19 cellular contexts compared by ENCODE assay signal in the genomic region with DNA sequence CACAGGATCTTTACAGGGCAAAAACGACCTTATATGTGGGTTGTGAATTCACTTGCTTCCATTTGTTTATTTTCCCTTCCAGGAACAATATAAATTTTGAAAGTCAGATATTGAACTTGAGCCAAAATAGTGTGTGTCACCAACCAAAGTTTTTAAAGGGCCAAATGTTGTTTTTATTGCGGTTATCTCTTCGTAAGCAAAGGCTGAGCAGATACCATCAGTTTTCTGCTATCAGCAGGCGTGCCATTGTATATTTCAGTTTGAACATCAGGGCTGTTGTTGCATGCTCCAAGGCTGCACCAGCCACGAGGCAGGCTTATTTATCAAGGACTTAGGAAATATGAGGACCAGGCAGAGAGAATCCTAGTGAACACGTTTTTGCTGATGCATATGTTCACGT.
DNase-seq lines count a peak whose midpoint lies in the region; ATAC-seq and TF ChIP-seq lines count a peak whose summit lies in the region.
"Had no signal": no experiment of that assay in that cellular context is flagged by ENCODE, and none has a peak within 500 bp of the region (broad histone marks: within the 10 kb centered on the region; RNA-seq: fewer than 3 reads in every experiment).

No MANE protein-coding gene starts in this region.

- H3K4me3 ChIP-seq in SK-N-SH (ENCODE audit: low read depth in 2 of 2, low read length in 1 of 2) (no peak overlapping the region), mesodermal cell (ENCODE audit: extremely low read depth, insufficient read depth, low read length, poor library complexity, severe bottlenecking) (no peak overlapping the region), upper lobe of left lung (no peak overlapping the region), MM.1S (ENCODE audit: low read length) (no peak overlapping the region)
- H3K4me3 ChIP-seq: cardiac muscle cell had no signal

- TF ChIP-seq CTCF in SK-N-SH (IDR thresholded peaks at IDR 0.05) (no peak), upper lobe of left lung (IDR thresholded peaks at IDR 0.05) (no peak), MM.1S (IDR thresholded peaks at IDR 0.05; ENCODE audit: low read length) (no peak)

- DNase-seq in DMS 273 treated with DMSO at 0.1 percent for 48 hours (lab: John Stamatoyannopoulos, UW) = peak; percentile 46
- peak in 46 of 76 experiments; percentile 2 to 77 (median 37) for DNase-seq in HUDEP-2 (lab: John Stamatoyannopoulos, UW; ENCODE audit: unreplicated experiment in 76 of 76)
- DNase-seq in SK-N-SH = peak; percentile 60
- no peak for DNase-seq in DMS114 treated with DMSO at 0.1 percent for 48 hours (lab: John Stamatoyannopoulos, UW; ENCODE audit: unreplicated experiment)
- no peak for DNase-seq in upper lobe of left lung
- DNase-seq in MM.1S = no peak
- DNase-seq: activated CD8-positive, alpha-beta T cell treated with anti-CD3 and anti-CD28 coated beads, Interleukin-2, amount 10 ng/mL, durations not matched to agents 7 days and 5 days; activated gamma-delta T cell treated with Interleukin-2 at 50 U/mL for 16 hours; AML-193; CD8-positive, alpha-beta memory T cell; cortex of kidney; EL; left cardiac atrium; naive thymus-derived CD4-positive, alpha-beta T cell; NCI-H1930; stimulated activated CD4-positive, alpha-beta T cell treated with anti-CD3 and anti-CD28 coated beads, Interleukin-4, amount 100 ng/mL, for 24 hours; stimulated activated naive CD8-positive, alpha-beta T cell treated with anti-CD3 and anti-CD28 coated beads, Interleukin-15, Interleukin-2, amounts not matched to agents 100 U/mL and 50 U/mL, for 24 hours had no signal

- TF ChIP-seq POLR2A in upper lobe of left lung (IDR thresholded peaks at IDR 0.05) = no peak

- H3K9me3 ChIP-seq in SK-N-SH = peaks cover 10% of the 10 kb centered on the region; the same call in 1 of the 2 replicates
- peaks cover 4% of the 10 kb centered on the region for H3K9me3 ChIP-seq in mesodermal cell (ENCODE audit: control insufficient read depth, low read length)
- no peaks in the 10 kb centered on the region for H3K9me3 ChIP-seq in upper lobe of left lung
- H3K9me3 ChIP-seq in MM.1S (replicated peaks; ENCODE audit: insufficient read depth, low read length) = no peaks in the 10 kb centered on the region

- no peak overlapping the region for H2AFZ ChIP-seq in SK-N-SH (ENCODE audit: low read depth)
- H2AFZ ChIP-seq in MM.1S (ENCODE audit: low read length) = no peak overlapping the region

- H3K4me2 ChIP-seq in SK-N-SH (no peak overlapping the region), MM.1S (ENCODE audit: low read depth, low read length) (no peak overlapping the region)

- H3K9ac ChIP-seq in SK-N-SH (no peak overlapping the region), MM.1S (ENCODE audit: low read length) (no peak overlapping the region)

- 0 out of 2 replicates have a peak, but pooled peaks have one; percentile 22 for TF ChIP-seq RAD21 in SK-N-SH (IDR thresholded peaks at IDR 0.05; ENCODE audit: low read length)

- TF ChIP-seq EP300 in SK-N-SH (IDR thresholded peaks at IDR 0.05; ENCODE audit: borderline replicate concordance in 1 of 2, low read depth in 1 of 2, low read length in 1 of 2) (peak in 1 of 2 experiments; percentile 58; a peak in 1 of 4 replicates), upper lobe of left lung (IDR thresholded peaks at IDR 0.05) (no peak)

- POLR2A ChIA-PET in SK-N-SH (lab: Yijun Ruan, JAX) = interaction anchor here (1.0 kb wide), 1 partner anchor 9 kb away, joined by 3 read pairs; no protein-coding TSS in a partner anchor

- no peaks in the 10 kb centered on the region for H3K36me3 ChIP-seq in SK-N-SH (replicated peaks in 1 of 2; ENCODE audit: control insufficient read depth in 1 of 2, insufficient read depth in 2 of 2, low read length in 1 of 2)
- no peaks in the 10 kb centered on the region for H3K36me3 ChIP-seq in mesodermal cell (ENCODE audit: control insufficient read depth, insufficient read depth, low read length)
- no peaks in the 10 kb centered on the region for H3K36me3 ChIP-seq in upper lobe of left lung
- no peaks in the 10 kb centered on the region for H3K36me3 ChIP-seq in MM.1S (replicated peaks; ENCODE audit: insufficient read depth, low read length)
- H3K36me3 ChIP-seq: cardiac muscle cell had no signal

- CTCF ChIA-PET in SK-N-SH (lab: Yijun Ruan, JAX) = interaction anchor here (0.6 to 5.5 kb wide), 8 partner anchors 8 to 756 kb away, joined by 3 to 29 read pairs (median 4); no protein-coding TSS in a partner anchor

- H3K4me1 ChIP-seq in SK-N-SH (ENCODE audit: control insufficient read depth in 1 of 2, insufficient read depth in 2 of 2, low read depth in 1 of 2, low read length in 1 of 2) = peaks cover 0 to 30% of the 10 kb centered on the region in 2 experiments; a peak in 2 of 4 replicates
- H3K4me1 ChIP-seq in mesodermal cell (ENCODE audit: control insufficient read depth, insufficient read depth, low read length, poor library complexity, severe bottlenecking) = peaks cover 25% of the 10 kb centered on the region
- peaks cover 0 to 8% (median 7%) of the 10 kb centered on the region in 4 donors for H3K4me1 ChIP-seq in upper lobe of left lung
- no peaks in the 10 kb centered on the region for H3K4me1 ChIP-seq in MM.1S (ENCODE audit: low read length)

- no peaks in the 10 kb centered on the region for H3K27me3 ChIP-seq in SK-N-SH (ENCODE audit: insufficient read depth)
- no peaks in the 10 kb centered on the region for H3K27me3 ChIP-seq in upper lobe of left lung
- H3K27me3 ChIP-seq in MM.1S (replicated peaks; ENCODE audit: insufficient read depth, low read length) = peaks cover 27% of the 10 kb centered on the region; the same call in 1 of the 2 replicates
- H3K27me3 ChIP-seq: cardiac muscle cell had no signal

- H3K9me2 ChIP-seq in SK-N-SH (no peaks in the 10 kb centered on the region), MM.1S (replicated peaks; ENCODE audit: insufficient read depth, low read length) (no peaks in the 10 kb centered on the region)

- H3K27ac ChIP-seq in SK-N-SH (ENCODE audit: low read depth in 2 of 2, low read length in 1 of 2) (peak overlapping the region in 1 of 2 experiments; percentile 98; a peak in 2 of 4 replicates), mesodermal cell (ENCODE audit: low read depth, low read length, severe bottlenecking) (peak overlapping the region; percentile 86), upper lobe of left lung (peak overlapping the region in 1 of 4 donors; percentile 23), MM.1S (ENCODE audit: low read length) (no peak overlapping the region)
- H3K27ac ChIP-seq: cardiac muscle cell had no signal

- H4K20me1 ChIP-seq in SK-N-SH (ENCODE audit: insufficient read depth) (no peaks in the 10 kb centered on the region), MM.1S (ENCODE audit: insufficient read depth, low read length) (no peaks in the 10 kb centered on the region)

- ATAC-seq in upper lobe of left lung (ENCODE audit: low FRiP score in 2 of 2) = no peak
- ATAC-seq: activated CD8-positive, alpha-beta T cell treated with anti-CD3 and anti-CD28 coated beads, Interleukin-2, amount 10 ng/mL, durations not matched to agents 7 days and 5 days; left cardiac atrium; naive thymus-derived CD4-positive, alpha-beta T cell; stimulated activated naive CD8-positive, alpha-beta T cell treated with anti-CD3 and anti-CD28 coated beads, Interleukin-15, Interleukin-2, amounts not matched to agents 100 U/mL and 50 U/mL, for 24 hours had no signal

- H3F3A ChIP-seq in SK-N-SH (replicated peaks; ENCODE audit: insufficient read depth) (no peaks in the 10 kb centered on the region), MM.1S (ENCODE audit: insufficient read depth, low read length) (no peaks in the 10 kb centered on the region)

- no peaks in the 10 kb centered on the region for H3K79me2 ChIP-seq in SK-N-SH (ENCODE audit: insufficient read depth)
- H3K79me2 ChIP-seq in MM.1S (ENCODE audit: low read length) = no peaks in the 10 kb centered on the region

- WGBS in SK-N-SH (ENCODE audit: low lambda C conversion rate) = 3% methylated on average over 7 of the region's 7 CpGs
- 64 to 77% methylated on average over 5 to 6 of the region's 7 CpGs for WGBS in mesodermal cell (ENCODE audit: insufficient coverage in 2 of 2), 2 experiments
- WGBS in upper lobe of left lung, 2 donors = 23 to 30% methylated on average over 7 of the region's 7 CpGs

TF ChIP-seq in SK-N-SH, 30 proteins besides CTCF, POLR2A, EP300 and RAD21:
- TF ChIP-seq CHD2 (IDR thresholded peaks at IDR 0.05; ENCODE audit: low read length, partially characterized antibody) (peak; percentile 39), NFIC (IDR thresholded peaks at IDR 0.05; ENCODE audit: borderline replicate concordance) (no peak; the same call in 1 of the 2 replicates), FOXJ3 (CRISPR knock-in tag; IDR thresholded peaks at IDR 0.05) (peak; percentile 92), MXI1 (IDR thresholded peaks at IDR 0.05; ENCODE audit: low read depth, low read length) (peak; percentile 92), GATA2 (CRISPR knock-in tag; IDR thresholded peaks at IDR 0.05) (peak; percentile 97), TCF12 (IDR thresholded peaks at IDR 0.05) (peak; percentile 43), GABPA (IDR thresholded peaks at IDR 0.05; ENCODE audit: low read depth) (no peak), RCOR1 (IDR thresholded peaks at IDR 0.05; ENCODE audit: low read length) (peak; percentile 93)

Comparison
In these comparisons a context has a peak if more than half of its experiments do, and no peak if none do; other contexts are left out.
1. DNase-seq: peak in DMS 273 treated with DMSO at 0.1 percent for 48 hours (single experiment), HUDEP-2 (46 of 76) and SK-N-SH (single experiment); none in DMS114 treated with DMSO at 0.1 percent for 48 hours (single experiment), upper lobe of left lung (0 of 2) and MM.1S (single experiment).